18 cellular contexts compared by ENCODE assay signal in the genomic region with DNA sequence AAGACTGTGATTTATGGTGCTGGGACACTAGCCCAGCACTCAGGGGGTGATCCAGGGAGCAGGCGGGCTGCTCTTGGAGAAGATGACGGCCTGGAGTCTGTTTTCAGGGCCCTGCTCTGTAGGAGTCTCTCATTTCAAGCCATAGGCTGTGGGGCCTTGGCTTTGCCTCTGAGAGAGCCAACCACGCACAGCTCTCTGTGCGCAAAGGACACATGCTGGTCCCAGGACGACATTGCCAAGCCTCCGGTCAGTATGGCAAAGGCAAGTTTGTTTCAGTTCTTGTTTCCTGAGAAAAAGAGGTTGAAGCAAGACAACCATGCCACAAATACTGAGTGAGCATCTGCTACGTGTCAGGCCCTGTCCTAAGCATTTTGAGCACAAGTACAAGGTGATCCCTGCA.
"Had no signal": no experiment of that assay in that cellular context is flagged by ENCODE, and none has a peak within 500 bp of the region (broad histone marks: within the 10 kb centered on the region; RNA-seq: fewer than 3 reads in every experiment).

No MANE protein-coding gene starts in this region.

- H3K4me3 ChIP-seq: left lung, right atrium auricular region, stomach, upper lobe of left lung had no signal

- H3K4me1 ChIP-seq: left lung, right atrium auricular region, stomach, upper lobe of left lung had no signal

- H3K9me3 ChIP-seq: left lung, right atrium auricular region, stomach, upper lobe of left lung had no signal

- DNase-seq: activated CD4-positive, alpha-beta T cell treated with anti-CD3 and anti-CD28 coated beads, Interleukin-2, amount 10 ng/mL, durations not matched to agents 24 days and 14 days; activated CD4-positive, CD25-positive, alpha-beta regulatory T cell; activated CD8-positive, alpha-beta T cell treated with anti-CD3 and anti-CD28 coated beads, Interleukin-2, amount 10 ng/mL, durations not matched to agents 7 days and 5 days; activated effector memory CD4-positive, alpha-beta T cell treated with Interleukin-2 at 50 U/mL for 16 hours; activated naive CD4-positive, alpha-beta T cell treated with anti-CD3 and anti-CD28 coated beads, Interleukin-2, amount 10 ng/mL, durations not matched to agents 7 days and 5 days; activated naive CD8-positive, alpha-beta T cell treated with anti-CD3 and anti-CD28 coated beads, Interleukin-2, amount 50 U/mL, for 24 hours; activated T-cell treated with anti-CD3 and anti-CD28 coated beads, Interleukin-2, amount 50 U/mL, for 24 hours; brain microvascular endothelial cell; cortex of kidney; erythroblast; head of caudate nucleus; kidney; left lung; midbrain; nephron progenitor cell; stomach; upper lobe of left lung had no signal

- ATAC-seq: activated CD8-positive, alpha-beta T cell treated with anti-CD3 and anti-CD28 coated beads, Interleukin-2, amount 10 ng/mL, durations not matched to agents 7 days and 5 days; activated naive CD8-positive, alpha-beta T cell treated with anti-CD3 and anti-CD28 coated beads, Interleukin-2, amount 50 U/mL, for 24 hours; left lung had no signal

- H3K27ac ChIP-seq: brain microvascular endothelial cell, left lung, right atrium auricular region, stomach, upper lobe of left lung had no signal

- H3K36me3 ChIP-seq: brain microvascular endothelial cell, left lung, right atrium auricular region, stomach, upper lobe of left lung had no signal

- H3K27me3 ChIP-seq: brain microvascular endothelial cell, left lung, right atrium auricular region, stomach, upper lobe of left lung had no signal
